9 cellular contexts compared by ENCODE assay signal in genomic region chr12:113154351-113154973, GRCh38. TPM values are rescaled to one million over a fixed set of nuclear protein-coding genes. Genes with fewer than 3 reads are reported as not detected.
DNase-seq lines count a peak whose midpoint lies in the region; ATAC-seq and TF ChIP-seq lines count a peak whose summit lies in the region.
"Had no signal": no experiment of that assay in that cellular context is flagged by ENCODE, and none has a peak within 500 bp of the region (broad histone marks: within the 10 kb centered on the region; RNA-seq: fewer than 3 reads in every experiment).

No MANE protein-coding gene starts in this region.

- H3K9me3 Mint-ChIP-seq in activated CD4-positive, alpha-beta T cell treated with anti-CD3 and anti-CD28 coated beads, Interleukin-2, amount 10 ng/mL, durations not matched to agents 7 days and 5 days, result no peaks in the 10 kb centered on the region
- H3K9me3 Mint-ChIP-seq in WTC11, result no peaks in the 10 kb centered on the region
- H3K9me3 Mint-ChIP-seq in stimulated activated naive B cell treated with anti-CD40 and anti-IgM and Interleukin-4, amounts not matched to agents 10 μg/mL and 1 μg/mL and 100 μg/mL, for 72 hours, result no peaks in the 10 kb centered on the region

- peaks cover 14% of the 10 kb centered on the region for H3K36me3 Mint-ChIP-seq in activated CD4-positive, alpha-beta T cell treated with anti-CD3 and anti-CD28 coated beads, Interleukin-2, amount 10 ng/mL, durations not matched to agents 7 days and 5 days (ENCODE audit: low read depth)
- peaks cover 16% of the 10 kb centered on the region for H3K36me3 Mint-ChIP-seq in WTC11
- peaks cover 26 to 30% of the 10 kb centered on the region in 2 donors for H3K36me3 Mint-ChIP-seq in stimulated activated naive B cell treated with anti-CD40 and anti-IgM and Interleukin-4, amounts not matched to agents 10 μg/mL and 1 μg/mL and 100 μg/mL, for 72 hours

- peaks cover 29% of the 10 kb centered on the region for H3K4me1 Mint-ChIP-seq in activated CD4-positive, alpha-beta T cell treated with anti-CD3 and anti-CD28 coated beads, Interleukin-2, amount 10 ng/mL, durations not matched to agents 7 days and 5 days
- peaks cover 19% of the 10 kb centered on the region for H3K4me1 Mint-ChIP-seq in WTC11
- peaks cover 35 to 71% of the 10 kb centered on the region in 2 donors for H3K4me1 Mint-ChIP-seq in stimulated activated naive B cell treated with anti-CD40 and anti-IgM and Interleukin-4, amounts not matched to agents 10 μg/mL and 1 μg/mL and 100 μg/mL, for 72 hours

- no peak for TF ChIP-seq CTCF in WTC11 (IDR thresholded peaks at IDR 0.05)

- no peak overlapping the region for H3K27ac Mint-ChIP-seq in activated CD4-positive, alpha-beta T cell treated with anti-CD3 and anti-CD28 coated beads, Interleukin-2, amount 10 ng/mL, durations not matched to agents 7 days and 5 days
- no peak overlapping the region for H3K27ac Mint-ChIP-seq in WTC11
- no peak overlapping the region for H3K27ac Mint-ChIP-seq in stimulated activated naive B cell treated with anti-CD40 and anti-IgM and Interleukin-4, amounts not matched to agents 10 μg/mL and 1 μg/mL and 100 μg/mL, for 72 hours

- POLR2A ChIA-PET in activated CD4-positive, alpha-beta T cell treated with anti-CD3 and anti-CD28 coated beads, Interleukin-2, amount 10 ng/mL, durations not matched to agents 7 days and 5 days (lab: Charles Lee), result no interaction called here
- POLR2A ChIA-PET in WTC11 (lab: Charles Lee), result interaction anchor here (0.6 kb wide), 1 partner anchor 115 kb away, joined by 3 read pairs; no protein-coding TSS in a partner anchor

- CTCF ChIA-PET in activated CD4-positive, alpha-beta T cell treated with anti-CD3 and anti-CD28 coated beads, Interleukin-2, amount 10 ng/mL, durations not matched to agents 7 days and 5 days (lab: Charles Lee), result interaction anchor here (1.2 to 3.5 kb wide), 4 partner anchors 18 to 24 kb away, joined by 3 to 22 read pairs (median 8); partner anchors contain the start of gene RASAL1
- CTCF ChIA-PET in WTC11 (lab: Charles Lee), result interaction anchor here (0.8 to 7.3 kb wide), 14 partner anchors 8 to 271 kb away, joined by 3 to 181 read pairs (median 12); partner anchors contain the start of gene RASAL1

- H3K27me3 Mint-ChIP-seq in activated CD4-positive, alpha-beta T cell treated with anti-CD3 and anti-CD28 coated beads, Interleukin-2, amount 10 ng/mL, durations not matched to agents 7 days and 5 days, result peaks cover 18% of the 10 kb centered on the region
- peaks cover 58% of the 10 kb centered on the region for H3K27me3 Mint-ChIP-seq in WTC11 (ENCODE audit: low read depth)
- peaks cover 6 to 7% of the 10 kb centered on the region in 2 donors for H3K27me3 Mint-ChIP-seq in stimulated activated naive B cell treated with anti-CD40 and anti-IgM and Interleukin-4, amounts not matched to agents 10 μg/mL and 1 μg/mL and 100 μg/mL, for 72 hours

- no peak overlapping the region for H3K4me3 Mint-ChIP-seq in activated CD4-positive, alpha-beta T cell treated with anti-CD3 and anti-CD28 coated beads, Interleukin-2, amount 10 ng/mL, durations not matched to agents 7 days and 5 days
- peak overlapping the region; percentile 55 for H3K4me3 Mint-ChIP-seq in WTC11
- H3K4me3 Mint-ChIP-seq in stimulated activated naive B cell treated with anti-CD40 and anti-IgM and Interleukin-4, amounts not matched to agents 10 μg/mL and 1 μg/mL and 100 μg/mL, for 72 hours, result peak overlapping the region; percentile 85 to 88

- ATAC-seq in WTC11, result peak; percentile 65
- ATAC-seq in stimulated activated naive B cell treated with anti-CD40 and anti-IgM and Interleukin-4, amounts not matched to agents 10 μg/mL and 1 μg/mL and 100 μg/mL, for 72 hours (replicated peaks), result peak; percentile 15 to 30
- no peak for ATAC-seq in GM18519 (IDR thresholded peaks at IDR 0.05; ENCODE audit: low FRiP score, unreplicated experiment)
- ATAC-seq in GM19452 (IDR thresholded peaks at IDR 0.05; ENCODE audit: unreplicated experiment), result no peak

- peak; percentile 18 for DNase-seq in activated CD4-positive, alpha-beta T cell treated with anti-CD3 and anti-CD28 coated beads, Interleukin-2, amount 50 U/mL, for 1 hour
- no peak for DNase-seq in activated CD4-positive, alpha-beta T cell treated with anti-CD3 and anti-CD28 coated beads, Interleukin-2, amount 10 ng/mL, durations not matched to agents 7 days and 5 days
- DNase-seq in WTC11 (ENCODE audit: low spot score), result peak; percentile 79
- peak; percentile 60 for DNase-seq in germinal center (ENCODE audit: low spot score)
- DNase-seq in stimulated activated naive B cell treated with anti-CD40 and anti-IgM and Interleukin-4, amounts not matched to agents 10 μg/mL and 1 μg/mL and 100 μg/mL, for 72 hours, result no peak
- DNase-seq in globus pallidus (ENCODE audit: low spot score), result no peak
- DNase-seq: heart right ventricle had no signal

TF ChIP-seq in WTC11, 78 proteins besides CTCF, POLR2A, EP300 and RAD21 (continues in another document):
- 0 out of 2 replicates have a peak, but pooled peaks have one; percentile 66 for TF ChIP-seq ARID4B (CRISPR knock-in tag; IDR thresholded peaks at IDR 0.05; ENCODE audit: borderline replicate concordance)
- TF ChIP-seq TP53 (CRISPR knock-in tag; IDR thresholded peaks at IDR 0.05), result 0 out of 2 replicates have a peak, but pooled peaks have one; percentile 77
- 0 out of 2 replicates have a peak, but pooled peaks have one; percentile 45 for TF ChIP-seq SMAD3 (CRISPR knock-in tag; IDR thresholded peaks at IDR 0.05; ENCODE audit: borderline replicate concordance)
- TF ChIP-seq ETV6 (CRISPR knock-in tag; IDR thresholded peaks at IDR 0.05), result 0 out of 2 replicates have a peak, but pooled peaks have one; percentile 61
- TF ChIP-seq NR1H2 (CRISPR knock-in tag; IDR thresholded peaks at IDR 0.05), result no peak
- TF ChIP-seq KAT7 (CRISPR knock-in tag; IDR thresholded peaks at IDR 0.05; ENCODE audit: borderline replicate concordance), result 0 out of 2 replicates have a peak, but pooled peaks have one; percentile 43
- TF ChIP-seq ATF6 (CRISPR knock-in tag; IDR thresholded peaks at IDR 0.05), result no peak

RNA-seq across cellular contexts. Expression of gene CFAP73, which starts 4.9 kb away (rescaled TPM):
- total RNA-seq in activated CD4-positive, alpha-beta T cell treated with anti-CD3 and anti-CD28 coated beads, Interleukin-2, amount 10 ng/mL, durations not matched to agents 7 days and 5 days, result under 1 TPM; 0.37 to 0.42 TPM
- 0.30 to 0.94 TPM (median 0.37 TPM) in 3 replicates for total RNA-seq in WTC11 (2021)
- total RNA-seq: heart right ventricle had no signal

RNA-seq across cellular contexts. Expression of gene RASAL1, which starts 18.9 kb away (rescaled TPM):
- total RNA-seq in activated CD4-positive, alpha-beta T cell treated with anti-CD3 and anti-CD28 coated beads, Interleukin-2, amount 10 ng/mL, durations not matched to agents 7 days and 5 days, result under 1 TPM; 0.20 to 0.40 TPM
- 6.9 to 8.1 TPM (median 8.0 TPM) in 3 replicates for total RNA-seq in WTC11 (2021)
- total RNA-seq: heart right ventricle had no signal

RNA-seq across cellular contexts. Expression of gene DDX54, which starts 30.8 kb away (rescaled TPM):
- total RNA-seq in activated CD4-positive, alpha-beta T cell treated with anti-CD3 and anti-CD28 coated beads, Interleukin-2, amount 10 ng/mL, durations not matched to agents 7 days and 5 days, result 10 to 100 TPM; 65.6 to 72.0 TPM
- total RNA-seq in WTC11 (2021), result 120 to 151 TPM (median 123 TPM) in 3 replicates

RNA-seq across cellular contexts. Expression of gene RITA1, which starts 31.1 kb away (rescaled TPM):
- total RNA-seq in activated CD4-positive, alpha-beta T cell treated with anti-CD3 and anti-CD28 coated beads, Interleukin-2, amount 10 ng/mL, durations not matched to agents 7 days and 5 days, result 10 to 100 TPM; 17.0 to 18.0 TPM
- total RNA-seq in WTC11 (2021), result 26.4 to 29.3 TPM (median 27.1 TPM) in 3 replicates

Comparison
In these comparisons a context has a peak if more than half of its experiments do, and no peak if none do; other contexts are left out.
1. DNase-seq: peak in activated CD4-positive, alpha-beta T cell treated with anti-CD3 and anti-CD28 coated beads, Interleukin-2, amount 50 U/mL, for 1 hour (single experiment), WTC11 (single experiment) and germinal center (single experiment); none in activated CD4-positive, alpha-beta T cell treated with anti-CD3 and anti-CD28 coated beads, Interleukin-2, amount 10 ng/mL, durations not matched to agents 7 days and 5 days (single experiment), stimulated activated naive B cell treated with anti-CD40 and anti-IgM and Interleukin-4, amounts not matched to agents 10 μg/mL and 1 μg/mL and 100 μg/mL, for 72 hours (single experiment) and globus pallidus (single experiment).
2. ATAC-seq: peak in WTC11 (single experiment) and stimulated activated naive B cell treated with anti-CD40 and anti-IgM and Interleukin-4, amounts not matched to agents 10 μg/mL and 1 μg/mL and 100 μg/mL, for 72 hours (2 of 2); none in GM18519 (single experiment) and GM19452 (single experiment).